ENCODE assay signal across 8 cellular contexts in genomic region chr15:67840747-67841634, GRCh38. TPM values are rescaled to one million over a fixed set of nuclear protein-coding genes. Genes with fewer than 3 reads are reported as not detected.
A peak's percentile ranks its signal among the peaks of the same experiment; 100 is the strongest.
DNase-seq lines count a peak whose midpoint lies in the region; ATAC-seq, FAIRE-seq and TF ChIP-seq lines count a peak whose summit lies in the region.

No MANE protein-coding gene starts in this region.

- H3K27me3 Mint-ChIP-seq in activated CD8-positive, alpha-beta memory T cell treated with anti-CD3 and anti-CD28 coated beads, Interleukin-2, amount 10 ng/mL, durations not matched to agents 7 days and 5 days, result peaks cover 25% of the 10 kb centered on the region
- H3K27me3 Mint-ChIP-seq in brain, result peaks cover 46% of the 10 kb centered on the region

- no peaks in the 10 kb centered on the region for H3K9me3 ChIP-seq in kidney (ENCODE audit: control insufficient read depth in 1 of 2, low read length in 2 of 2)

- no peaks in the 10 kb centered on the region for H3K9me3 Mint-ChIP-seq in activated CD8-positive, alpha-beta memory T cell treated with anti-CD3 and anti-CD28 coated beads, Interleukin-2, amount 10 ng/mL, durations not matched to agents 7 days and 5 days (ENCODE audit: low read depth)
- peaks cover 0 to 5% (median 0%) of the 10 kb centered on the region in 5 experiments for H3K9me3 Mint-ChIP-seq in brain
- no peaks in the 10 kb centered on the region for H3K9me3 Mint-ChIP-seq in stimulated activated effector memory CD8-positive, alpha-beta T cell treated with anti-CD3 and anti-CD28 coated beads, Interleukin-12 subunit alpha, Interleukin-12 subunit beta, amount 100 ng/mL, for 72 hours

- peak; percentile 50 for DNase-seq in activated CD8-positive, alpha-beta memory T cell treated with anti-CD3 and anti-CD28 coated beads, Interleukin-2, amount 10 ng/mL, durations not matched to agents 7 days and 5 days
- DNase-seq in activated CD8-positive, alpha-beta memory T cell treated with anti-CD3 and anti-CD28 coated beads, Interleukin-2, amount 50 U/mL, for 48 hours, result no peak
- DNase-seq in NCI-H2171 treated with DMSO at 0.1 percent for 48 hours (lab: John Stamatoyannopoulos, UW) (peak; percentile 55), kidney (peak; percentile 76)
- peak in 1 of 2 donors; percentile 55 for DNase-seq in stimulated activated effector memory CD8-positive, alpha-beta T cell treated with anti-CD3 and anti-CD28 coated beads, Interleukin-12 subunit alpha, Interleukin-12 subunit beta, amount 100 ng/mL, for 72 hours (ENCODE audit: low spot score in 2 of 2)
- DNase-seq in stimulated activated naive CD4-positive, alpha-beta T cell treated with Interleukin-2 at 50 U/mL for 16 hours (lab: John Stamatoyannopoulos, UW), result no peak

- FAIRE-seq in kidney (lab: Jason Lieb, UNC), result no peak

- CTCF ChIA-PET in activated CD8-positive, alpha-beta memory T cell treated with anti-CD3 and anti-CD28 coated beads, Interleukin-2, amount 10 ng/mL, durations not matched to agents 7 days and 5 days (lab: Charles Lee), result interaction anchor here (0.8 to 1.4 kb wide), 5 partner anchors 12 to 383 kb away, joined by 3 to 5 read pairs (median 3); no protein-coding TSS in a partner anchor

- H3K9ac ChIP-seq in kidney (ENCODE audit: low read length in 2 of 2), result peak overlapping the region; percentile 90 to 99

- intact Hi-C loops in kidney (cut with DNase I), result no loop called here

- peaks cover 14 to 29% of the 10 kb centered on the region in 2 donors for H3K4me1 ChIP-seq in kidney (ENCODE audit: control insufficient read depth in 1 of 2, insufficient read depth in 1 of 2, low read depth in 1 of 2, low read length in 2 of 2)

- H3K27ac ChIP-seq in kidney (ENCODE audit: low read depth in 2 of 2, low read length in 2 of 2), result peak overlapping the region; percentile 94 to 99

- H3K4me1 Mint-ChIP-seq in activated CD8-positive, alpha-beta memory T cell treated with anti-CD3 and anti-CD28 coated beads, Interleukin-2, amount 10 ng/mL, durations not matched to agents 7 days and 5 days, result peaks cover 19% of the 10 kb centered on the region
- H3K4me1 Mint-ChIP-seq in brain, result peaks cover 72% of the 10 kb centered on the region
- peaks cover 26% of the 10 kb centered on the region for H3K4me1 Mint-ChIP-seq in stimulated activated effector memory CD8-positive, alpha-beta T cell treated with anti-CD3 and anti-CD28 coated beads, Interleukin-12 subunit alpha, Interleukin-12 subunit beta, amount 100 ng/mL, for 72 hours

- H3K4me3 Mint-ChIP-seq in activated CD8-positive, alpha-beta memory T cell treated with anti-CD3 and anti-CD28 coated beads, Interleukin-2, amount 10 ng/mL, durations not matched to agents 7 days and 5 days, result peak overlapping the region; percentile 89
- H3K4me3 Mint-ChIP-seq in brain, result peak overlapping the region; percentile 92 to 94 (median 92)
- peak overlapping the region; percentile 80 for H3K4me3 Mint-ChIP-seq in stimulated activated effector memory CD8-positive, alpha-beta T cell treated with anti-CD3 and anti-CD28 coated beads, Interleukin-12 subunit alpha, Interleukin-12 subunit beta, amount 100 ng/mL, for 72 hours

- no peak for ATAC-seq in activated CD8-positive, alpha-beta memory T cell treated with anti-CD3 and anti-CD28 coated beads, Interleukin-2, amount 10 ng/mL, durations not matched to agents 7 days and 5 days
- ATAC-seq in stimulated activated effector memory CD8-positive, alpha-beta T cell treated with anti-CD3 and anti-CD28 coated beads, Interleukin-12 subunit alpha, Interleukin-12 subunit beta, amount 100 ng/mL, for 72 hours, result no peak
- ATAC-seq in HG03045 (IDR thresholded peaks at IDR 0.05; ENCODE audit: unreplicated experiment), result no peak

- H3K36me3 Mint-ChIP-seq in activated CD8-positive, alpha-beta memory T cell treated with anti-CD3 and anti-CD28 coated beads, Interleukin-2, amount 10 ng/mL, durations not matched to agents 7 days and 5 days, result peaks cover 2% of the 10 kb centered on the region
- H3K36me3 Mint-ChIP-seq in brain, result no peaks in the 10 kb centered on the region
- H3K36me3 Mint-ChIP-seq in stimulated activated effector memory CD8-positive, alpha-beta T cell treated with anti-CD3 and anti-CD28 coated beads, Interleukin-12 subunit alpha, Interleukin-12 subunit beta, amount 100 ng/mL, for 72 hours, result peaks cover 21% of the 10 kb centered on the region

- H3K36me3 ChIP-seq in kidney (ENCODE audit: control insufficient read depth in 1 of 2, insufficient read depth in 2 of 2, low read length in 2 of 2), result no peaks in the 10 kb centered on the region

- peak overlapping the region; percentile 93 for H3K27ac Mint-ChIP-seq in activated CD8-positive, alpha-beta memory T cell treated with anti-CD3 and anti-CD28 coated beads, Interleukin-2, amount 10 ng/mL, durations not matched to agents 7 days and 5 days
- H3K27ac Mint-ChIP-seq in brain, result peak overlapping the region; percentile 89 to 99 (median 98)
- peak overlapping the region; percentile 99 for H3K27ac Mint-ChIP-seq in stimulated activated effector memory CD8-positive, alpha-beta T cell treated with anti-CD3 and anti-CD28 coated beads, Interleukin-12 subunit alpha, Interleukin-12 subunit beta, amount 100 ng/mL, for 72 hours

- H3K4me3 ChIP-seq in kidney (ENCODE audit: low read length in 2 of 2), result peak overlapping the region; percentile 78 to 80

- TF ChIP-seq CTCF in brain (conservative IDR thresholded peaks at IDR 0.05) (no peak), kidney (IDR thresholded peaks at IDR 0.05; ENCODE audit: borderline replicate concordance, extremely low read depth, insufficient read depth) (no peak)

RNA-seq across cellular contexts. Expression of gene RNU6-1, which starts 1.1 kb away (rescaled TPM):
- total RNA-seq in activated CD8-positive, alpha-beta memory T cell treated with anti-CD3 and anti-CD28 coated beads, Interleukin-2, amount 10 ng/mL, durations not matched to agents 7 days and 5 days, result not detected
- polyA plus RNA-seq in brain (ENCODE audit: insufficient read depth, low read depth, low replicate concordance) (not detected), kidney (ENCODE audit: insufficient read depth, low read depth, low replicate concordance) (not detected)
- total RNA-seq in kidney, result not detected

RNA-seq across cellular contexts. Expression of gene SKOR1, which starts 15.7 kb away (rescaled TPM):
- under 1 TPM; 0.19 to 0.23 TPM for total RNA-seq in activated CD8-positive, alpha-beta memory T cell treated with anti-CD3 and anti-CD28 coated beads, Interleukin-2, amount 10 ng/mL, durations not matched to agents 7 days and 5 days
- polyA plus RNA-seq in brain (ENCODE audit: insufficient read depth, low read depth, low replicate concordance) (0.49 TPM), kidney (ENCODE audit: insufficient read depth, low read depth, low replicate concordance) (0.22 TPM)
- 0.57 TPM for total RNA-seq in kidney

Comparison
In these comparisons a context has a peak if more than half of its experiments do, and no peak if none do; other contexts are left out.
1. DNase-seq: peak in activated CD8-positive, alpha-beta memory T cell treated with anti-CD3 and anti-CD28 coated beads, Interleukin-2, amount 10 ng/mL, durations not matched to agents 7 days and 5 days (single experiment), NCI-H2171 treated with DMSO at 0.1 percent for 48 hours (single experiment) and kidney (single experiment); none in activated CD8-positive, alpha-beta memory T cell treated with anti-CD3 and anti-CD28 coated beads, Interleukin-2, amount 50 U/mL, for 48 hours (single experiment) and stimulated activated naive CD4-positive, alpha-beta T cell treated with Interleukin-2 at 50 U/mL for 16 hours (single experiment).
2. Peak in every context shown above with its lines, with median percentiles within 50 percentile points of each other: H3K27ac Mint-ChIP-seq and H3K4me3 Mint-ChIP-seq.